Comparison of ENCODE assay signal across 19 cellular contexts in the genomic region with DNA sequence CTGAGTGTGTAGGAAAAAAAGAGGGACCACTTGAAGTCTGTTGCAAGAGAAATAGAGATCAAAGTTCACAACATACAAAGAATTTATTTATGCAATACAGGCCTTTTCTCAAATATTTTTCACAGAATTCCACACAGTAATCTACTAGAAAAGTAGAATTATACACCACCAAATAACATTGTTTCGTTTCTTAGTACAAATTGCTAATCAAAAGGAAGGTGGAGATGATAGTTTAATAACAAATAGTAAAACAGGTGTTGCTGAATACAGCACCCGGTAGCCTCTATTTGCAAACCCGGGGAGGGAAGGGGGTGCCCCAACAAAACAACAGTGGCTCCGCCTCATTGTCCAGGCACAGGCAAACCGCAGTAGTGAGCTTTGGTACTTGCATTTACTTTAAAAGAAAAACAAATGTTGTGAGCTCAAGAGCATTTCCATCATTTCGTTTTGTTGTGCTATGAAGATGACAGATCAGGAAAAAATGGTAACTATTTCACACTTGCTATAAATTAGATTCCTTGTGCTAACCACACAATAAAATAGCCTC.
DNase-seq lines count a peak whose midpoint lies in the region; ATAC-seq and TF ChIP-seq lines count a peak whose summit lies in the region.
"Had no signal": no experiment of that assay in that cellular context is flagged by ENCODE, and none has a peak within 500 bp of the region (broad histone marks: within the 10 kb centered on the region; RNA-seq: fewer than 3 reads in every experiment).

No MANE protein-coding gene starts in this region.

- H3K4me2 ChIP-seq in GM23248 (ENCODE audit: unreplicated experiment) (no peak overlapping the region), mammary epithelial cell (ENCODE audit: insufficient read depth, low read depth, low read length) (no peak overlapping the region)
- H3K4me2 ChIP-seq: A549 had no signal

- H3K9me3 ChIP-seq in GM23248 (ENCODE audit: low read depth): no peaks in the 10 kb centered on the region
- H3K9me3 ChIP-seq in mammary epithelial cell (replicated peaks; ENCODE audit: insufficient read depth, low read length): no peaks in the 10 kb centered on the region
- H3K9me3 ChIP-seq in liver (ENCODE audit: control insufficient read depth in 4 of 4, low read length in 3 of 4): peaks cover 0 to 3% (median 0%) of the 10 kb centered on the region in 4 donors
- H3K9me3 ChIP-seq: A549, HAP-1, Peyer's patch had no signal

- H3F3A ChIP-seq in GM23248 (ENCODE audit: insufficient read depth): no peaks in the 10 kb centered on the region; the same call in 1 of the 2 replicates

- H3K36me3 ChIP-seq in GM23248 (ENCODE audit: low read depth) (no peaks in the 10 kb centered on the region), mammary epithelial cell (ENCODE audit: insufficient read depth, low read length) (no peaks in the 10 kb centered on the region), liver (ENCODE audit: control insufficient read depth in 4 of 4, insufficient read depth in 3 of 4, low read depth in 1 of 4, low read length in 3 of 4) (peaks cover 0 to 6% (median 3%) of the 10 kb centered on the region in 4 donors)
- H3K36me3 ChIP-seq: HAP-1 had no signal

- 84 to 85% methylated on average over 6 of the region's 6 CpGs for WGBS in GM23248 (ENCODE audit: low coverage in 1 of 2, low lambda C conversion rate in 2 of 2, missing lambda C conversion rate in 2 of 2), 2 experiments
- 85% methylated on average over 5 of the region's 6 CpGs for WGBS in mammary epithelial cell (ENCODE audit: low coverage, missing lambda C conversion rate)
- 79% methylated on average over 6 of the region's 6 CpGs for WGBS in liver

- TF ChIP-seq CTCF in AG10803 (conservative IDR thresholded peaks at IDR 0.05; ENCODE audit: low read length) (no peak), mammary epithelial cell (conservative IDR thresholded peaks at IDR 0.05 in 1 of 2, IDR thresholded peaks at IDR 0.05 in 1 of 2; ENCODE audit: extremely low read depth in 1 of 2, insufficient read depth in 1 of 2, low read depth in 1 of 2, low read length in 2 of 2) (no peak), liver (IDR thresholded peaks at IDR 0.05; ENCODE audit: low read depth, low read length, missing input control) (no peak)

- H2AFZ ChIP-seq in GM23248 (no peak overlapping the region), mammary epithelial cell (ENCODE audit: low read depth, low read length) (no peak overlapping the region)

- H3K79me2 ChIP-seq in GM23248 (ENCODE audit: insufficient read depth) (no peaks in the 10 kb centered on the region), mammary epithelial cell (ENCODE audit: insufficient read depth, low read length) (no peaks in the 10 kb centered on the region)

- dilution Hi-C loops in mammary epithelial cell (cut with HindIII; ENCODE audit: low sequenced_read_pairs): no loop called here

- H3K4me1 ChIP-seq in GM23248 (ENCODE audit: insufficient read depth) (peaks cover 12% of the 10 kb centered on the region), mammary epithelial cell (ENCODE audit: insufficient read depth, low read length) (peaks cover 7% of the 10 kb centered on the region), liver (ENCODE audit: control insufficient read depth in 4 of 4, insufficient read depth in 4 of 4, low read length in 3 of 4) (no peaks in the 10 kb centered on the region)
- H3K4me1 ChIP-seq: A549, HAP-1, Peyer's patch had no signal

- intact Hi-C loops in mammary epithelial cell (cut with micrococcal nuclease): no loop called here

- in situ Hi-C loops in GM23248 (cut with MboI) (no loop called here), mammary epithelial cell (cut with MboI; ENCODE audit: low sequenced_read_pairs in 2 of 2) (no loop called here)

- H3K9ac ChIP-seq in GM23248 (no peak overlapping the region), mammary epithelial cell (ENCODE audit: insufficient read depth, low read length) (no peak overlapping the region), liver (ENCODE audit: low read depth in 1 of 2, low read length in 2 of 2) (no peak overlapping the region)

- DNase-seq in AG10803 (ENCODE audit: low read depth): peak; percentile 66
- peak; percentile 7 for DNase-seq in GM23248
- no peak for DNase-seq in mammary epithelial cell
- DNase-seq in CD1c-positive myeloid dendritic cell (ENCODE audit: extremely low spot score): no peak
- DNase-seq in amniotic stem cell (lab: John Stamatoyannopoulos, UW): no peak
- DNase-seq: CD4-positive, CD25-positive, alpha-beta regulatory T cell; DMS53; KBM-7; NCI-H1048; NCI-H1436 treated with DMSO at 0.1 percent for 48 hours; NCI-H2029 treated with DMSO at 0.1 percent for 48 hours; NCI-H524; Peyer's patch had no signal

- H3K27ac ChIP-seq in GM23248 (no peak overlapping the region), mammary epithelial cell (ENCODE audit: insufficient read depth, low read depth, low read length) (no peak overlapping the region), liver (ENCODE audit: low read depth in 1 of 2, low read length in 2 of 2) (no peak overlapping the region)
- H3K27ac ChIP-seq: A549, Peyer's patch had no signal

- H3K9me2 ChIP-seq in GM23248 (ENCODE audit: insufficient read depth): no peaks in the 10 kb centered on the region

- H3K4me3 ChIP-seq in AG10803 (ENCODE audit: low read length): no peak overlapping the region
- H3K4me3 ChIP-seq in GM23248: no peak overlapping the region
- no peak overlapping the region for H3K4me3 ChIP-seq in mammary epithelial cell (replicated peaks in 1 of 3; ENCODE audit: insufficient read depth in 1 of 3, low read depth in 2 of 3, low read length in 3 of 3)
- H3K4me3 ChIP-seq in liver (ENCODE audit: low read depth in 1 of 3, low read length in 3 of 3): no peak overlapping the region
- H3K4me3 ChIP-seq: A549, HAP-1, Peyer's patch had no signal

- H3K27me3 ChIP-seq in GM23248 (replicated peaks; ENCODE audit: insufficient read depth): no peaks in the 10 kb centered on the region
- H3K27me3 ChIP-seq in mammary epithelial cell (ENCODE audit: insufficient read depth, low read length): no peaks in the 10 kb centered on the region
- no peaks in the 10 kb centered on the region for H3K27me3 ChIP-seq in liver (ENCODE audit: control insufficient read depth in 4 of 4, insufficient read depth in 4 of 4, low read length in 3 of 4)
- H3K27me3 ChIP-seq: Peyer's patch had no signal

- BruUV-seq in mammary epithelial cell (replicated peaks; lab: Mats Ljungman, UMichigan): TSS peak; percentile 79

- no peak for TF ChIP-seq RAD21 in liver (IDR thresholded peaks at IDR 0.05)

- H4K20me1 ChIP-seq in GM23248 (ENCODE audit: insufficient read depth): no peaks in the 10 kb centered on the region
- no peaks in the 10 kb centered on the region for H4K20me1 ChIP-seq in mammary epithelial cell (ENCODE audit: insufficient read depth, low read length)

- CTCF ChIA-PET in mammary epithelial cell (lab: Charles Lee; ENCODE audit: low non-redundant PET): no interaction called here

- ATAC-seq in HG02981 (IDR thresholded peaks at IDR 0.05; ENCODE audit: unreplicated experiment): no peak
- ATAC-seq in SK-N-SH treated with all-trans-retinoic acid at 6 μM for 48 hours: no peak
- ATAC-seq: A549, Right ventricle myocardium inferior had no signal

TF ChIP-seq in liver, 16 proteins besides CTCF, POLR2A, EP300 and RAD21:
- peak; percentile 5 to 29 for TF ChIP-seq HNF4A (conservative IDR thresholded peaks at IDR 0.05)
- TF ChIP-seq RXRA (IDR thresholded peaks at IDR 0.05): no peak

TF ChIP-seq in SK-N-SH treated with all-trans-retinoic acid at 6 μM for 48 hours, 23 proteins besides CTCF, POLR2A, EP300 and RAD21:
- TF ChIP-seq ZNF565 (CRISPR knock-in tag; conservative IDR thresholded peaks at IDR 0.05; ENCODE audit: low read depth) (no peak), ARNTL (CRISPR knock-in tag; IDR thresholded peaks at IDR 0.05; ENCODE audit: borderline replicate concordance, low read depth) (no peak), SNAI2 (CRISPR knock-in tag; IDR thresholded peaks at IDR 0.05) (no peak), ZFP30 (CRISPR knock-in tag; IDR thresholded peaks at IDR 0.05) (no peak), TOX (CRISPR knock-in tag; IDR thresholded peaks at IDR 0.05; ENCODE audit: borderline replicate concordance) (no peak), BACH2 (CRISPR knock-in tag; IDR thresholded peaks at IDR 0.05; ENCODE audit: borderline replicate concordance) (no peak), ZFP3 (CRISPR knock-in tag; IDR thresholded peaks at IDR 0.05) (no peak), TCF4 (CRISPR knock-in tag; IDR thresholded peaks at IDR 0.05; ENCODE audit: borderline replicate concordance) (no peak), ZC3H10 (CRISPR knock-in tag; IDR thresholded peaks at IDR 0.05) (no peak)

Comparison
In these comparisons a context has a peak if more than half of its experiments do, and no peak if none do; other contexts are left out.
1. DNase-seq: peak in AG10803 (single experiment) and GM23248 (single experiment); none in mammary epithelial cell (single experiment), CD1c-positive myeloid dendritic cell (single experiment) and amniotic stem cell (single experiment).